In the genomic region with DNA sequence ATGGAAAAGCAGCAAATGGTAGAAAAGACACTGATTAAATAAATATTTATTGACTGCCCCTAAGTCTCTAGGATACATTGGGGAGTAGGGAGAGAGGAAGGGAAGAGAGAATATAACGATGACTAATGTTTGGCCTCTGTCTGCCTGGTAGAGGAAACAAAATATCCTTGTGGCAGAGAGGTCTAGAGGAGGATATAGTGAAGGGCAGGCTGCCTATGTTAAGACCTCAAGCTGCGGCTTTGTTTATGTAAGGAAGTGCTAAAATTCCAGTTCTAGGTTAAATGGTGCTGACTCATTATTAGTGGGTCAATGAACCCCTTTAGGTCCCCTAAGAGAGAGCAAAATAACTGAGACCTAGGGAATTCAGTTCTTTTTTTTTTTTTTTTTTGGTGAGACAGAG, we compare ENCODE assay signal across 18 cellular contexts.
DNase-seq lines count a peak whose midpoint lies in the region; ATAC-seq and TF ChIP-seq lines count a peak whose summit lies in the region.
"Had no signal": no experiment of that assay in that cellular context is flagged by ENCODE, and none has a peak within 500 bp of the region (broad histone marks: within the 10 kb centered on the region; RNA-seq: fewer than 3 reads in every experiment).

No MANE protein-coding gene starts in this region.

- peaks cover 0 to 4% (median 0%) of the 10 kb centered on the region in 3 donors for H3K27me3 Mint-ChIP-seq in CD14-positive monocyte (ENCODE audit: low read depth in 3 of 3)
- H3K27me3 Mint-ChIP-seq: natural killer cell treated with Interleukin-12 subunit alpha and Interleukin-12 subunit beta and Interleukin-15 and Interleukin-18, amount 100 ng/mL, for 72 hours; T-cell had no signal

- intact Hi-C loops in CD14-positive monocyte (cut with micrococcal nuclease) = no loop called here

- peak; percentile 90 for DNase-seq in HCEC 1CT
- peak; percentile 12 for DNase-seq in adipocyte (ENCODE audit: low read depth)
- peak; percentile 35 for DNase-seq in fibroblast of the conjunctiva (ENCODE audit: low read depth)
- DNase-seq in renal cortical epithelial cell (ENCODE audit: low read depth) = peak; percentile 75
- DNase-seq in CD14-positive monocyte (ENCODE audit: low spot score) = no peak
- DNase-seq in stimulated activated effector memory CD8-positive, alpha-beta T cell treated with anti-CD3 and anti-CD28 coated beads, Interleukin-12 subunit alpha, Interleukin-12 subunit beta, amount 100 ng/mL, for 72 hours (ENCODE audit: low spot score in 2 of 2) = no peak
- DNase-seq: activated CD4-positive, alpha-beta T cell treated with anti-CD3 and anti-CD28 coated beads for 4 hours; activated T-cell treated with anti-CD3 and anti-CD28 coated beads, Interleukin-2, amount 50 U/mL, for 72 hours; adrenal gland; C1 segment of cervical spinal cord; heart right ventricle; left lung; NCI-H2227 treated with DMSO at 0.1 percent for 48 hours; sigmoid colon; T-cell had no signal

- no peaks in the 10 kb centered on the region for H3K27me3 ChIP-seq in adipocyte (replicated peaks; ENCODE audit: control insufficient read depth, insufficient read depth, low read length)
- H3K27me3 ChIP-seq: adrenal gland, heart right ventricle, left lung, sigmoid colon had no signal

- ATAC-seq in stimulated activated effector memory CD8-positive, alpha-beta T cell treated with anti-CD3 and anti-CD28 coated beads, Interleukin-12 subunit alpha, Interleukin-12 subunit beta, amount 100 ng/mL, for 72 hours = no peak
- ATAC-seq in GM21423 (IDR thresholded peaks at IDR 0.05; ENCODE audit: unreplicated experiment) (no peak), GM18867 (IDR thresholded peaks at IDR 0.05; ENCODE audit: unreplicated experiment) (no peak)
- ATAC-seq: activated T-cell treated with anti-CD3 and anti-CD28 coated beads, Interleukin-2, amount 50 U/mL, for 72 hours; left lung; natural killer cell treated with Interleukin-12 subunit alpha and Interleukin-12 subunit beta and Interleukin-15 and Interleukin-18, amount 100 ng/mL, for 72 hours; T-cell had no signal

- no peak overlapping the region for H3K4me3 ChIP-seq in adipocyte (ENCODE audit: low read length)
- H3K4me3 ChIP-seq: adrenal gland, heart right ventricle, left lung, sigmoid colon had no signal

- H3K36me3 ChIP-seq in adipocyte (ENCODE audit: control insufficient read depth, insufficient read depth, low read length, severe bottlenecking) = no peaks in the 10 kb centered on the region
- H3K36me3 ChIP-seq: adrenal gland, heart right ventricle, left lung, sigmoid colon had no signal

- H3K9me3 ChIP-seq in adipocyte (ENCODE audit: control insufficient read depth, low read length) = no peaks in the 10 kb centered on the region
- H3K9me3 ChIP-seq: adrenal gland, heart right ventricle, left lung, sigmoid colon had no signal

- H3K4me1 Mint-ChIP-seq in CD14-positive monocyte = no peaks in the 10 kb centered on the region
- no peaks in the 10 kb centered on the region for H3K4me1 Mint-ChIP-seq in stimulated activated effector memory CD8-positive, alpha-beta T cell treated with anti-CD3 and anti-CD28 coated beads, Interleukin-12 subunit alpha, Interleukin-12 subunit beta, amount 100 ng/mL, for 72 hours
- H3K4me1 Mint-ChIP-seq: T-cell had no signal

- no peak overlapping the region for H3K4me3 Mint-ChIP-seq in CD14-positive monocyte
- H3K4me3 Mint-ChIP-seq in stimulated activated effector memory CD8-positive, alpha-beta T cell treated with anti-CD3 and anti-CD28 coated beads, Interleukin-12 subunit alpha, Interleukin-12 subunit beta, amount 100 ng/mL, for 72 hours = no peak overlapping the region
- H3K4me3 Mint-ChIP-seq: activated T-cell treated with anti-CD3 and anti-CD28 coated beads, Interleukin-2, amount 50 U/mL, for 72 hours; natural killer cell treated with Interleukin-12 subunit alpha and Interleukin-12 subunit beta and Interleukin-15 and Interleukin-18, amount 100 ng/mL, for 72 hours; T-cell had no signal

- H3K27ac Mint-ChIP-seq in CD14-positive monocyte = no peak overlapping the region
- H3K27ac Mint-ChIP-seq in stimulated activated effector memory CD8-positive, alpha-beta T cell treated with anti-CD3 and anti-CD28 coated beads, Interleukin-12 subunit alpha, Interleukin-12 subunit beta, amount 100 ng/mL, for 72 hours = no peak overlapping the region
- H3K27ac Mint-ChIP-seq: activated T-cell treated with anti-CD3 and anti-CD28 coated beads, Interleukin-2, amount 50 U/mL, for 72 hours; natural killer cell treated with Interleukin-12 subunit alpha and Interleukin-12 subunit beta and Interleukin-15 and Interleukin-18, amount 100 ng/mL, for 72 hours; T-cell had no signal

- peaks cover 0 to 3% (median 0%) of the 10 kb centered on the region in 7 donors for H3K9me3 Mint-ChIP-seq in CD14-positive monocyte
- peaks cover 10% of the 10 kb centered on the region for H3K9me3 Mint-ChIP-seq in stimulated activated effector memory CD8-positive, alpha-beta T cell treated with anti-CD3 and anti-CD28 coated beads, Interleukin-12 subunit alpha, Interleukin-12 subunit beta, amount 100 ng/mL, for 72 hours
- H3K9me3 Mint-ChIP-seq: natural killer cell treated with Interleukin-12 subunit alpha and Interleukin-12 subunit beta and Interleukin-15 and Interleukin-18, amount 100 ng/mL, for 72 hours; T-cell had no signal

- TF ChIP-seq CTCF in CD14-positive monocyte (IDR thresholded peaks at IDR 0.05) = no peak

- H3K36me3 Mint-ChIP-seq in CD14-positive monocyte = no peaks in the 10 kb centered on the region
- H3K36me3 Mint-ChIP-seq in stimulated activated effector memory CD8-positive, alpha-beta T cell treated with anti-CD3 and anti-CD28 coated beads, Interleukin-12 subunit alpha, Interleukin-12 subunit beta, amount 100 ng/mL, for 72 hours = no peaks in the 10 kb centered on the region
- H3K36me3 Mint-ChIP-seq: natural killer cell treated with Interleukin-12 subunit alpha and Interleukin-12 subunit beta and Interleukin-15 and Interleukin-18, amount 100 ng/mL, for 72 hours; T-cell had no signal

- H3K9ac ChIP-seq in adipocyte (ENCODE audit: low read length) = no peak overlapping the region

- H3K4me1 ChIP-seq in adipocyte (ENCODE audit: control insufficient read depth, insufficient read depth, low read length) = peaks cover 4% of the 10 kb centered on the region
- H3K4me1 ChIP-seq: adrenal gland, heart right ventricle, left lung, sigmoid colon had no signal

Comparison
In these comparisons a context has a peak if more than half of its experiments do, and no peak if none do; other contexts are left out.
1. DNase-seq: peak in HCEC 1CT (single experiment), adipocyte (single experiment), fibroblast of the conjunctiva (single experiment) and renal cortical epithelial cell (single experiment); none in CD14-positive monocyte (single experiment) and stimulated activated effector memory CD8-positive, alpha-beta T cell treated with anti-CD3 and anti-CD28 coated beads, Interleukin-12 subunit alpha, Interleukin-12 subunit beta, amount 100 ng/mL, for 72 hours (0 of 2).